Comparison of ENCODE assay signal across 23 cellular contexts in the genomic region with DNA sequence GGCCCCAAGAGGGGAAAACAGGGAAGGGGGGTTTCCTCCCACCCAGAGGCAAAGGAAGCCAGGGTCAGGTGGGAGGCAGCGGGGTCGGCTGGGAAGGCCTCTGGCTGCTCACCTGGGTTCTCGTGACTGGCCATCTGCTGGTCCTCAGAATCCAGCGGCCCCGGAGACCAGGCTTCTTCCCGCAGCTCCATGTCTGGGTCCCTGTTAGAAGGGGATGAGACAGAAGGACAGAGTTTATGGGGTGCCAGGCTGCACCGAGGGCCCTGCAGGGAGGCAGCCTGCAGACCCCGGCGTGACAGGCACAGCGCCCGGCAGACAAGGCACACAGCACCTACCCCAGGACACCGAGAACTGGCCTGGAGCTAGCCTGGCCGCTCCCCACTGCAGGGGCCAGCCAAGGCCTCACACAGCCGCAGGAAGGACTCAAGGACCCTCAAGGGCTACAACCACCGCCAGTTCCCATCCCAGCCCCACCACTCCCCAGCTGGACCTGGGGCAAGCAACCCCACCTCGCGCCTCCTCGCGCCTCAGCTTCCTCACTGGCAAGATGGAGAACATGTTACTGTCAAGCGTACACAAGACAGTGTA. TPM values are rescaled to one million over a fixed set of nuclear protein-coding genes. Genes with fewer than 3 reads are reported as not detected.
A peak's percentile ranks its signal among the peaks of the same experiment; 100 is the strongest.
DNase-seq lines count a peak whose midpoint lies in the region; ATAC-seq and TF ChIP-seq lines count a peak whose summit lies in the region.
"Had no signal": no experiment of that assay in that cellular context is flagged by ENCODE, and none has a peak within 500 bp of the region (broad histone marks: within the 10 kb centered on the region; RNA-seq: fewer than 3 reads in every experiment).

No MANE protein-coding gene starts in this region.

- H3K4me3 ChIP-seq in effector memory CD4-positive, alpha-beta T cell (ENCODE audit: insufficient read depth, low read depth, low read length, poor library complexity, severe bottlenecking), result no peak overlapping the region
- no peak overlapping the region for H3K4me3 ChIP-seq in neuronal stem cell (ENCODE audit: low read length in 2 of 2)
- no peak overlapping the region for H3K4me3 ChIP-seq in body of pancreas
- H3K4me3 ChIP-seq: Peyer's patch, SJSA1 had no signal

- TF ChIP-seq POLR2A in body of pancreas (IDR thresholded peaks at IDR 0.05), result no peak

- H3K4ac ChIP-seq in H9 (ENCODE audit: low read depth, low read length) (no peak overlapping the region), neuronal stem cell (ENCODE audit: low read length) (no peak overlapping the region)

- H4K20me1 ChIP-seq in H9 (ENCODE audit: control insufficient read depth, insufficient read depth, insufficient read length), result peaks cover 2% of the 10 kb centered on the region

- intact Hi-C loops in body of pancreas (cut with DNase I), result loop anchor here (5.0 kb wide), 1 partner anchor 59 kb away; no protein-coding TSS in a partner anchor

- H3K27me3 Mint-ChIP-seq in H9 (ENCODE audit: low read depth), result no peaks in the 10 kb centered on the region

- H3K56ac ChIP-seq in H9 (ENCODE audit: insufficient read length, low read depth, low read length), result no peak overlapping the region

- DNase-seq in H9 (no peak), neuronal stem cell (ENCODE audit: low spot score) (no peak), anterior cingulate cortex (lab: John Stamatoyannopoulos, UW) (no peak), cerebellar cortex (ENCODE audit: low spot score) (no peak), body of pancreas (no peak)
- DNase-seq in effector memory CD4-positive, alpha-beta T cell, result no peak
- DNase-seq in NK-92 treated with Interleukin-12 subunit alpha and Interleukin-12 subunit beta, amount 100 ng/mL, for 24 hours (lab: John Stamatoyannopoulos, UW), result no peak
- DNase-seq: ACHN; Calu3; CD8-positive, alpha-beta memory T cell; H7; NCI-H1105; NCI-H146; NCI-H2029; NCI-H226; NCI-H510A treated with DMSO at 0.1 percent for 48 hours; NCI-H748 treated with DMSO at 0.1 percent for 48 hours; Peyer's patch had no signal

- peaks cover 14 to 37% (median 28%) of the 10 kb centered on the region in 3 experiments for H3K36me3 Mint-ChIP-seq in H9 (ENCODE audit: insufficient read depth in 1 of 3, low read depth in 3 of 3)

- H3K79me1 ChIP-seq in H9 (ENCODE audit: insufficient read depth, low read depth, low read length, poor library complexity, severe bottlenecking), result no peaks in the 10 kb centered on the region
- peaks cover 58% of the 10 kb centered on the region for H3K79me1 ChIP-seq in neuronal stem cell (ENCODE audit: low read depth, low read length)

- no peak for TF ChIP-seq CTCF in H9 (conservative IDR thresholded peaks at IDR 0.05)
- no peak for TF ChIP-seq CTCF in body of pancreas (IDR thresholded peaks at IDR 0.05)

- H2BK15ac ChIP-seq in H9 (ENCODE audit: low read depth, low read length) (no peak overlapping the region), neuronal stem cell (ENCODE audit: low read length) (no peak overlapping the region)

- H3K27ac Mint-ChIP-seq in H9, result 0 out of 7 replicates have a peak overlapping the region, but pooled peaks of 1 of the 3 experiments have one; percentile 59
- H3K27ac Mint-ChIP-seq: CD8-positive, alpha-beta memory T cell had no signal

- H3K27ac ChIP-seq in H9 (ENCODE audit: insufficient read length, low read depth, low read length), result no peak overlapping the region
- H3K27ac ChIP-seq in effector memory CD4-positive, alpha-beta T cell (ENCODE audit: insufficient read depth, low read length, poor library complexity, severe bottlenecking), result peak overlapping the region; percentile 11
- H3K27ac ChIP-seq in neuronal stem cell (replicated peaks; ENCODE audit: low read length), result no peak overlapping the region
- no peak overlapping the region for H3K27ac ChIP-seq in body of pancreas
- H3K27ac ChIP-seq: C4-2B, HL-60, KMS-11, Peyer's patch, SJSA1 had no signal

- H3K14ac ChIP-seq in H9 (ENCODE audit: insufficient read depth, low read length) (no peak overlapping the region; the same call in 1 of the 2 replicates), neuronal stem cell (ENCODE audit: low read length) (peak overlapping the region; percentile 71)

- H4K8ac ChIP-seq in H9 (replicated peaks; ENCODE audit: insufficient read length, low read depth, low read length) (no peak overlapping the region), neuronal stem cell (ENCODE audit: low read depth, low read length) (no peak overlapping the region)

- H4K91ac ChIP-seq in H9 (ENCODE audit: insufficient read length, low read depth, low read length), result no peak overlapping the region
- no peak overlapping the region for H4K91ac ChIP-seq in neuronal stem cell (ENCODE audit: low read depth, low read length, poor library complexity)

- no peaks in the 10 kb centered on the region for H3K9me3 Mint-ChIP-seq in H9
- H3K9me3 Mint-ChIP-seq: CD8-positive, alpha-beta memory T cell had no signal

- H3K23me2 ChIP-seq in H9 (ENCODE audit: insufficient read length, low read depth, low read length, poor library complexity, severe bottlenecking), result no peaks in the 10 kb centered on the region

- no peak overlapping the region for H2BK20ac ChIP-seq in H9 (ENCODE audit: low read depth, low read length, poor library complexity, severe bottlenecking)

- ATAC-seq in body of pancreas, result no peak
- ATAC-seq: Right ventricle myocardium inferior had no signal

- peaks cover 29% of the 10 kb centered on the region for H3K36me3 ChIP-seq in effector memory CD4-positive, alpha-beta T cell (ENCODE audit: control insufficient read depth, insufficient read depth, low read length)
- peaks cover 28 to 67% of the 10 kb centered on the region in 2 donors for H3K36me3 ChIP-seq in neuronal stem cell (replicated peaks in 1 of 2; ENCODE audit: control insufficient read depth in 2 of 2, insufficient read depth in 2 of 2, low read length in 2 of 2)
- peaks cover 0 to 10% of the 10 kb centered on the region in 2 donors for H3K36me3 ChIP-seq in body of pancreas (replicated peaks in 1 of 2; ENCODE audit: insufficient read depth in 1 of 2, low read depth in 2 of 2)

- no peaks in the 10 kb centered on the region for H3K9me3 ChIP-seq in H9 (ENCODE audit: control insufficient read depth, low read depth, low read length)
- H3K9me3 ChIP-seq in effector memory CD4-positive, alpha-beta T cell (ENCODE audit: control insufficient read depth, low read length), result no peaks in the 10 kb centered on the region
- peaks cover 6 to 9% of the 10 kb centered on the region in 2 donors for H3K9me3 ChIP-seq in neuronal stem cell (replicated peaks in 1 of 2; ENCODE audit: control insufficient read depth in 2 of 2, insufficient read depth in 1 of 2, low read depth in 1 of 2, low read length in 2 of 2)
- H3K9me3 ChIP-seq in body of pancreas, result no peaks in the 10 kb centered on the region
- H3K9me3 ChIP-seq: Peyer's patch had no signal

- H3K79me2 ChIP-seq in H9 (ENCODE audit: insufficient read depth, low read length), result peaks cover 23% of the 10 kb centered on the region; the same call in 1 of the 2 replicates

- H2BK120ac ChIP-seq in H9 (ENCODE audit: low read depth, low read length, poor library complexity, severe bottlenecking), result no peak overlapping the region
- H2BK120ac ChIP-seq in neuronal stem cell (ENCODE audit: low read depth, low read length), result no peak overlapping the region

- H3K27me3 ChIP-seq in H9 (ENCODE audit: insufficient read depth, low read length), result no peaks in the 10 kb centered on the region
- no peaks in the 10 kb centered on the region for H3K27me3 ChIP-seq in effector memory CD4-positive, alpha-beta T cell (replicated peaks; ENCODE audit: control insufficient read depth, insufficient read depth, low read length, poor library complexity, severe bottlenecking)
- H3K27me3 ChIP-seq in neuronal stem cell (ENCODE audit: control insufficient read depth in 3 of 3, insufficient read depth in 3 of 3, low read depth in 1 of 3, low read length in 3 of 3), result no peaks in the 10 kb centered on the region
- H3K27me3 ChIP-seq in body of pancreas, result no peaks in the 10 kb centered on the region
- H3K27me3 ChIP-seq: Peyer's patch, SJSA1 had no signal

- H4K5ac ChIP-seq in H9 (ENCODE audit: insufficient read length, low read depth, low read length), result no peak overlapping the region

- H3K4me1 ChIP-seq in H9 (ENCODE audit: insufficient read depth, low read length) (no peaks in the 10 kb centered on the region), neuronal stem cell (ENCODE audit: control insufficient read depth in 2 of 2, insufficient read depth in 1 of 2, low read depth in 1 of 2, low read length in 2 of 2) (peaks cover 0 to 15% of the 10 kb centered on the region in 2 donors), body of pancreas (peaks cover 35% of the 10 kb centered on the region)
- peaks cover 10% of the 10 kb centered on the region for H3K4me1 ChIP-seq in effector memory CD4-positive, alpha-beta T cell (ENCODE audit: control insufficient read depth, insufficient read depth, low read length, poor library complexity, severe bottlenecking)
- H3K4me1 ChIP-seq: SJSA1 had no signal

- no peak overlapping the region for H3T11ph ChIP-seq in H9 (ENCODE audit: low read length)

- H2BK12ac ChIP-seq in H9 (ENCODE audit: insufficient read length, low read depth, low read length) (no peak overlapping the region), neuronal stem cell (ENCODE audit: low read length) (no peak overlapping the region)

- no peak overlapping the region for H3K4me3 Mint-ChIP-seq in H9
- H3K4me3 Mint-ChIP-seq: CD8-positive, alpha-beta memory T cell had no signal

- H3K4me1 Mint-ChIP-seq in H9, result peaks cover 20 to 25% of the 10 kb centered on the region in 2 experiments

- no peak overlapping the region for H2AFZ ChIP-seq in H9 (ENCODE audit: low read length)
- H2AFZ ChIP-seq in neuronal stem cell (ENCODE audit: low read length), result no peak overlapping the region

- no peak overlapping the region for H2AK5ac ChIP-seq in H9 (ENCODE audit: insufficient read length, low read length)
- no peak overlapping the region for H2AK5ac ChIP-seq in neuronal stem cell (ENCODE audit: low read depth, low read length)

- H3K18ac ChIP-seq in H9 (ENCODE audit: insufficient read length, low read depth, low read length) (peak overlapping the region; percentile 30), neuronal stem cell (ENCODE audit: low read length) (peak overlapping the region; percentile 83)

- no peak overlapping the region for H3K9ac ChIP-seq in H9 (ENCODE audit: extremely low read depth, insufficient read length, low read length)
- peak overlapping the region; percentile 60 for H3K9ac ChIP-seq in neuronal stem cell (ENCODE audit: low read depth, low read length, poor library complexity)
- H3K9ac ChIP-seq: KMS-11 had no signal

- no peak overlapping the region for H3K4me2 ChIP-seq in H9 (ENCODE audit: insufficient read depth, insufficient read length, low read length)
- H3K4me2 ChIP-seq in neuronal stem cell (ENCODE audit: insufficient read depth, low read length, poor library complexity, severe bottlenecking), result no peak overlapping the region
- H3K4me2 ChIP-seq: KMS-11 had no signal

- WGBS in H9 (ENCODE audit: extremely low coverage, insufficient read length, low lambda C conversion rate), result no CpG with 5 or more reads among the region's 20 CpGs
- WGBS in neuronal stem cell (ENCODE audit: extremely low coverage in 2 of 2, insufficient read length in 2 of 2, insufficient replicate concordance in 1 of 2), 2 donors, result no CpG with 5 or more reads among the region's 20 CpGs
- 69 to 80% methylated on average over 7 to 18 of the region's 20 CpGs for WGBS in body of pancreas, 2 donors

- H2BK5ac ChIP-seq in H9 (ENCODE audit: insufficient read length, low read length) (no peak overlapping the region), neuronal stem cell (ENCODE audit: low read length) (no peak overlapping the region)

- H3K23ac ChIP-seq in H9 (ENCODE audit: insufficient read length, low read depth, low read length) (no peak overlapping the region), neuronal stem cell (ENCODE audit: low read depth, low read length, poor library complexity) (peak overlapping the region; percentile 85)

RNA-seq across cellular contexts. Expression of a gene that starts 18.0 kb away (rescaled TPM):
- total RNA-seq in H9 (2021) (54.6 and 55.8 TPM in 2 replicates), body of pancreas (10 to 100 TPM; 12.7 to 21.1 TPM)
- polyA plus RNA-seq in neuronal stem cell (2013, experiment 1 of 2), result 37.4 TPM
- polyA plus RNA-seq in neuronal stem cell (2013, experiment 2 of 2), result 36.2 TPM

RNA-seq across cellular contexts. Expression of a gene that starts 38.0 kb away (rescaled TPM):
- total RNA-seq in H9 (2021), result 48.8 and 49.7 TPM in 2 replicates
- 37.6 TPM for polyA plus RNA-seq in neuronal stem cell (2013, experiment 1 of 2)
- polyA plus RNA-seq in neuronal stem cell (2013, experiment 2 of 2), result 37.2 TPM
- 10 to 100 TPM; 50.3 to 95.9 TPM for total RNA-seq in body of pancreas
